38 cellular contexts compared by ENCODE assay signal in genomic region chr11:44707094-44707493, GRCh38. TPM values are rescaled to one million over a fixed set of nuclear protein-coding genes. Genes with fewer than 3 reads are reported as not detected.
DNase-seq lines count a peak whose midpoint lies in the region; ATAC-seq, FAIRE-seq and TF ChIP-seq lines count a peak whose summit lies in the region.
"Had no signal": no experiment of that assay in that cellular context is flagged by ENCODE, and none has a peak within 500 bp of the region (broad histone marks: within the 10 kb centered on the region; RNA-seq: fewer than 3 reads in every experiment).

No MANE protein-coding gene starts in this region.

- H3K79me2 ChIP-seq in K562 (ENCODE audit: control insufficient read depth, insufficient read depth, low read length) = no peaks in the 10 kb centered on the region
- H3K79me2 ChIP-seq in neural progenitor cell (ENCODE audit: low read depth) = no peaks in the 10 kb centered on the region

- POLR2A ChIA-PET in HEK293 (lab: Yijun Ruan, JAX) (no interaction called here), WTC11 (lab: Charles Lee) (interaction anchor here (0.5 kb wide), 1 partner anchor 694 kb away, joined by 3 read pairs; no protein-coding TSS in a partner anchor), K562 (lab: Yijun Ruan, JAX) (no interaction called here)

- no peak overlapping the region for H3K4me3 Mint-ChIP-seq in WTC11
- no peak overlapping the region for H3K4me3 Mint-ChIP-seq in neural progenitor cell
- H3K4me3 Mint-ChIP-seq: B cell; CD14-positive monocyte; CD4-positive, alpha-beta memory T cell; CD4-positive, alpha-beta T cell; CD4-positive, CD25-positive, alpha-beta regulatory T cell; CD8-positive, alpha-beta memory T cell; CD8-positive, alpha-beta T cell had no signal

- TF ChIP-seq CTCF in HEK293 (tag by site-specific recombination; IDR thresholded peaks at IDR 0.05) = no peak
- no peak for TF ChIP-seq CTCF in WTC11 (IDR thresholded peaks at IDR 0.05)
- no peak for TF ChIP-seq CTCF in K562 (IDR thresholded peaks at IDR 0.05 in 2 of 3, conservative IDR thresholded peaks at IDR 0.05 in 1 of 3; ENCODE audit: insufficient read depth in 2 of 3, low read depth in 1 of 3, low read length in 3 of 3)
- no peak for TF ChIP-seq CTCF in neural progenitor cell (IDR thresholded peaks at IDR 0.05)

- 0% methylated on average over 2 of the region's 2 CpGs for WGBS in K562 (ENCODE audit: insufficient coverage, low coverage, missing lambda C conversion rate)

- H3K4me1 ChIP-seq in HEK293 (ENCODE audit: control insufficient read depth, insufficient read depth, low read length) = no peaks in the 10 kb centered on the region
- H3K4me1 ChIP-seq in K562 (replicated peaks in 1 of 2; ENCODE audit: control insufficient read depth in 2 of 2, insufficient read depth in 2 of 2, low read length in 2 of 2) = no peaks in the 10 kb centered on the region
- peaks cover 16% of the 10 kb centered on the region for H3K4me1 ChIP-seq in neural progenitor cell
- H3K4me1 ChIP-seq: A549 had no signal

- in situ Hi-C loops in K562 (cut with MboI) = no loop called here

- CTCF ChIA-PET in HEK293 (lab: Yijun Ruan, JAX) = interaction anchor here (0.6 to 1.0 kb wide), 2 partner anchors 33 to 68 kb away, joined by 3 read pairs; no protein-coding TSS in a partner anchor
- CTCF ChIA-PET in WTC11 (lab: Charles Lee) = interaction anchor here (1.2 kb wide), 1 partner anchor 90 kb away, joined by 3 read pairs; no protein-coding TSS in a partner anchor
- CTCF ChIA-PET in K562 (lab: Yijun Ruan, JAX; ENCODE audit: low intra/inter-chr PET ratio) = no interaction called here

- no peak for TF ChIP-seq POLR2A in K562 (conservative IDR thresholded peaks at IDR 0.05)

- H2AFZ ChIP-seq in K562 (ENCODE audit: low read depth, low read length) (no peak overlapping the region), neural progenitor cell (replicated peaks) (no peak overlapping the region)

- H3K9ac ChIP-seq in K562 (ENCODE audit: insufficient read depth in 1 of 2, low read depth in 2 of 2, low read length in 2 of 2) (no peak overlapping the region), neural progenitor cell (no peak overlapping the region)
- H3K9ac ChIP-seq: BLaER1; BLaER1 treated with 17β-estradiol and CSF1 and Interleukin-3, amounts not matched to agents 10 nM and 100 nM had no signal

- peaks cover 7 to 41% of the 10 kb centered on the region in 2 experiments; a peak in 3 of 5 replicates for H3K27me3 ChIP-seq in K562 (ENCODE audit: control insufficient read depth in 2 of 2, insufficient read depth in 2 of 2, low read length in 2 of 2)
- no peaks in the 10 kb centered on the region for H3K27me3 ChIP-seq in neural progenitor cell
- H3K27me3 ChIP-seq: BE2C; BLaER1; BLaER1 treated with 17β-estradiol and CSF1 and Interleukin-3, amounts not matched to agents 10 nM and 100 nM had no signal

- no peaks in the 10 kb centered on the region for H3K9me1 ChIP-seq in K562 (ENCODE audit: control insufficient read depth, insufficient read depth, low read length)

- ATAC-seq in WTC11 (no peak), K562 (no peak)
- ATAC-seq: A549; CD8-positive, alpha-beta T cell had no signal

- peaks cover 25% of the 10 kb centered on the region for H3K4me1 Mint-ChIP-seq in WTC11
- H3K4me1 Mint-ChIP-seq in neural progenitor cell = peaks cover 34% of the 10 kb centered on the region
- H3K4me1 Mint-ChIP-seq: B cell had no signal

- no peak for FAIRE-seq in K562 (lab: Jason Lieb, UNC)
- FAIRE-seq: A204.1, A549, D721Med had no signal

- H3K4me3 ChIP-seq in HEK293 (ENCODE audit: low read depth, low read length) (no peak overlapping the region), K562 (no peak overlapping the region), neural progenitor cell (no peak overlapping the region)
- H3K4me3 ChIP-seq: A549; BLaER1; BLaER1 treated with 17β-estradiol and CSF1 and Interleukin-3, amounts not matched to agents 10 nM and 100 nM had no signal

- BruUV-seq in K562 (replicated peaks; lab: Mats Ljungman, UMichigan) = no TSS peak

- no peak overlapping the region for H3K27ac ChIP-seq in HEK293 (ENCODE audit: extremely low read depth, low read depth, low read length)
- H3K27ac ChIP-seq in K562 (ENCODE audit: extremely low read depth, low read depth, low read length) = no peak overlapping the region
- no peak overlapping the region for H3K27ac ChIP-seq in neural progenitor cell
- H3K27ac ChIP-seq: 22Rv1; A549; BLaER1; BLaER1 treated with 17β-estradiol and CSF1 and Interleukin-3, amounts not matched to agents 10 nM and 100 nM; C4-2B had no signal

- no peak for DNase-seq in WTC11 (ENCODE audit: low spot score)
- no peak for DNase-seq in K562 (ENCODE audit: extremely low read depth in 1 of 4, low spot score in 3 of 4)
- no peak for DNase-seq in neural progenitor cell (ENCODE audit: low spot score)
- DNase-seq in SIG-M5 treated with dmso at 0.1 percent for 504 hours (lab: John Stamatoyannopoulos, UW; ENCODE audit: unreplicated experiment) = no peak
- DNase-seq in NCI-H2196 treated with DMSO at 0.1 percent for 48 hours (lab: John Stamatoyannopoulos, UW; ENCODE audit: unreplicated experiment) = no peak
- no peak for DNase-seq in activated CD8-positive, alpha-beta memory T cell treated with anti-CD3 and anti-CD28 coated beads, Interleukin-2, amount 50 U/mL, for 4 hours
- DNase-seq in GOT3 (lab: John Stamatoyannopoulos, UW) = no peak
- DNase-seq: 8988T; ACHN; AML-193; BE2C; C1 segment of cervical spinal cord; Caco-2; Calu3; CD4-positive, alpha-beta memory T cell; CD4-positive, alpha-beta T cell; CD4-positive, CD25-positive, alpha-beta regulatory T cell; CD8-positive, alpha-beta memory T cell; CD8-positive, alpha-beta T cell; COR-L47; DMS 273 treated with DMSO at 0.1 percent for 48 hours; DMS153; DMS53; DMS79; DMS79 treated with DMSO at 0.1 percent for 48 hours; DND-41; EL had no signal

- H3K9me3 Mint-ChIP-seq in WTC11 (peaks cover 12% of the 10 kb centered on the region), neural progenitor cell (peaks cover 9% of the 10 kb centered on the region)

- H3K4me2 ChIP-seq in K562 (ENCODE audit: insufficient read depth, low read length) = no peak overlapping the region
- no peak overlapping the region for H3K4me2 ChIP-seq in neural progenitor cell
- H3K4me2 ChIP-seq: A549; BLaER1; BLaER1 treated with 17β-estradiol and CSF1 and Interleukin-3, amounts not matched to agents 10 nM and 100 nM had no signal

- H4K20me1 ChIP-seq in K562 (replicated peaks; ENCODE audit: control insufficient read depth, insufficient read depth, low read length) (no peaks in the 10 kb centered on the region), neural progenitor cell (ENCODE audit: low read depth) (no peaks in the 10 kb centered on the region)
- H4K20me1 ChIP-seq: BLaER1; BLaER1 treated with 17β-estradiol and CSF1 and Interleukin-3, amounts not matched to agents 10 nM and 100 nM had no signal

- no peaks in the 10 kb centered on the region for H3K9me3 ChIP-seq in HEK293 (ENCODE audit: control insufficient read depth, insufficient read depth, low read depth, low read length)
- 0 out of 2 replicates have a peak, but pooled peaks cover 1% of the 10 kb centered on the region for H3K9me3 ChIP-seq in K562 (replicated peaks; ENCODE audit: control insufficient read depth, insufficient read depth, low read depth, low read length)
- no peaks in the 10 kb centered on the region for H3K9me3 ChIP-seq in neural progenitor cell (ENCODE audit: low read depth)
- H3K9me3 ChIP-seq: BE2C had no signal

- no peak for TF ChIP-seq RAD21 in K562 (CRISPR knock-in tag; conservative IDR thresholded peaks at IDR 0.05 in 1 of 2, IDR thresholded peaks at IDR 0.05 in 1 of 2)

- H3K27ac Mint-ChIP-seq in WTC11 = no peak overlapping the region
- H3K27ac Mint-ChIP-seq in neural progenitor cell = peak overlapping the region; percentile 38
- H3K27ac Mint-ChIP-seq: B cell; CD14-positive monocyte; CD4-positive, alpha-beta T cell; CD8-positive, alpha-beta T cell had no signal

- no peak for TF ChIP-seq EP300 in K562 (IDR thresholded peaks at IDR 0.05; ENCODE audit: low read length)

- H3F3A ChIP-seq in neural progenitor cell (ENCODE audit: low read depth) = peaks cover 10% of the 10 kb centered on the region

- H3K36me3 ChIP-seq in HEK293 (ENCODE audit: control insufficient read depth in 2 of 2, insufficient read depth in 1 of 2, low read length in 2 of 2) (no peaks in the 10 kb centered on the region), K562 (ENCODE audit: control insufficient read depth, insufficient read depth, low read length) (no peaks in the 10 kb centered on the region), neural progenitor cell (no peaks in the 10 kb centered on the region)
- H3K36me3 ChIP-seq: BE2C; BLaER1; BLaER1 treated with 17β-estradiol and CSF1 and Interleukin-3, amounts not matched to agents 10 nM and 100 nM had no signal

- peaks cover 7% of the 10 kb centered on the region for H3K27me3 Mint-ChIP-seq in WTC11 (ENCODE audit: low read depth)
- H3K27me3 Mint-ChIP-seq in neural progenitor cell (ENCODE audit: insufficient read depth, low read depth) = peaks cover 16% of the 10 kb centered on the region
- H3K27me3 Mint-ChIP-seq: CD4-positive, alpha-beta memory T cell had no signal

- intact Hi-C loops in K562 (cut with micrococcal nuclease) = no loop called here

- peaks cover 5% of the 10 kb centered on the region for H3K36me3 Mint-ChIP-seq in WTC11
- no peaks in the 10 kb centered on the region for H3K36me3 Mint-ChIP-seq in neural progenitor cell
- H3K36me3 Mint-ChIP-seq: CD4-positive, CD25-positive, alpha-beta regulatory T cell; CD8-positive, alpha-beta T cell had no signal

TF ChIP-seq in K562, 482 proteins besides CTCF, POLR2A, EP300 and RAD21 (continues in another document):
- peak; percentile 76 for TF ChIP-seq RBM25 (IDR thresholded peaks at IDR 0.05; ENCODE audit: low read depth, low read length, severe bottlenecking)

RNA-seq across cellular contexts. Expression of gene TSPAN18, which starts 19.7 kb away (rescaled TPM):
- total RNA-seq in WTC11 (2021) (35.2 to 44.7 TPM (median 37.6 TPM) in 3 replicates), K562 (2014; rRNA removed) (0.20 TPM in 1 of 2 replicates, not detected in the other), K562 (2014; rRNA removed; fragmentation: Illumina TruSeq; extraction: Trizol) (0.10 and 0.22 TPM in 2 replicates), K562 (2015; rRNA removed; fragmentation: Illumina TruSeq; extraction: Trizol) (0.22 and 0.26 TPM in 2 replicates), K562 (2021) (0.35 and 0.60 TPM in 2 replicates), neural progenitor cell (ENCODE audit: low replicate concordance) (16.5 and 33.0 TPM in 2 replicates)
- total RNA-seq in K562 (2011; cell fraction: chromatin; rRNA removed; ENCODE audit: low replicate concordance) = 0.25 TPM in 1 of 2 replicates, not detected in the other
- not detected in 2 replicates for total RNA-seq in K562 (2011; cell fraction: nucleolus; rRNA removed)
- total RNA-seq in K562 (2011; cell fraction: nucleoplasm; rRNA removed) = not detected in 2 replicates
- polyA plus RNA-seq in K562 (2011; rRNA removed) (0.12 TPM in 1 of 2 replicates, not detected in the other), K562 (2014; fragmentation: Illumina TruSeq; extraction: Trizol) (0.34 and 0.61 TPM in 2 replicates), K562 (2014; fragmentation: Nextera tagmentation; extraction: Ambion mirVana) (not detected), K562 (2014; rRNA removed) (0.17 and 0.59 TPM in 2 replicates)
- polyA plus RNA-seq in K562 (2011; cell fraction: cytosol; rRNA removed) = 0.01 and 0.06 TPM in 2 replicates
- polyA plus RNA-seq in K562 (2011; cell fraction: nucleus; rRNA removed) = 0.10 and 0.14 TPM in 2 replicates
- 0.79 and 2.3 TPM in 2 replicates for polyA plus RNA-seq in K562 (2012)
- polyA minus RNA-seq in K562 (2011; rRNA and poly(A)+ RNA removed) = not detected in 2 replicates
- polyA minus RNA-seq in K562 (2011; cell fraction: cytosol; rRNA and poly(A)+ RNA removed) = not detected in 2 replicates
- 0.11 TPM in 1 of 2 replicates, not detected in the other for polyA minus RNA-seq in K562 (2011; cell fraction: nucleus; rRNA and poly(A)+ RNA removed)
- total RNA-seq: A172, Calu3 had no signal
- polyA plus RNA-seq: CD14-positive monocyte had no signal

Comparison
In these comparisons a context has a peak if more than half of its experiments do, and no peak if none do; other contexts are left out.
1. RNA of gene TSPAN18, which starts 19.7 kb away (total RNA-seq): 35.2 to 44.7 TPM in WTC11 and 16.5 to 33.0 TPM in neural progenitor cell; 0.10 to 0.60 TPM in K562; every median in the first group is over 10 times any median in the second.
2. Of the 44 proteins assayed by ChIP-seq in both K562 and HEK293: peak only in K562: none; only in HEK293: SETDB1; in both: none; in neither: 43.